In the genomic region with DNA sequence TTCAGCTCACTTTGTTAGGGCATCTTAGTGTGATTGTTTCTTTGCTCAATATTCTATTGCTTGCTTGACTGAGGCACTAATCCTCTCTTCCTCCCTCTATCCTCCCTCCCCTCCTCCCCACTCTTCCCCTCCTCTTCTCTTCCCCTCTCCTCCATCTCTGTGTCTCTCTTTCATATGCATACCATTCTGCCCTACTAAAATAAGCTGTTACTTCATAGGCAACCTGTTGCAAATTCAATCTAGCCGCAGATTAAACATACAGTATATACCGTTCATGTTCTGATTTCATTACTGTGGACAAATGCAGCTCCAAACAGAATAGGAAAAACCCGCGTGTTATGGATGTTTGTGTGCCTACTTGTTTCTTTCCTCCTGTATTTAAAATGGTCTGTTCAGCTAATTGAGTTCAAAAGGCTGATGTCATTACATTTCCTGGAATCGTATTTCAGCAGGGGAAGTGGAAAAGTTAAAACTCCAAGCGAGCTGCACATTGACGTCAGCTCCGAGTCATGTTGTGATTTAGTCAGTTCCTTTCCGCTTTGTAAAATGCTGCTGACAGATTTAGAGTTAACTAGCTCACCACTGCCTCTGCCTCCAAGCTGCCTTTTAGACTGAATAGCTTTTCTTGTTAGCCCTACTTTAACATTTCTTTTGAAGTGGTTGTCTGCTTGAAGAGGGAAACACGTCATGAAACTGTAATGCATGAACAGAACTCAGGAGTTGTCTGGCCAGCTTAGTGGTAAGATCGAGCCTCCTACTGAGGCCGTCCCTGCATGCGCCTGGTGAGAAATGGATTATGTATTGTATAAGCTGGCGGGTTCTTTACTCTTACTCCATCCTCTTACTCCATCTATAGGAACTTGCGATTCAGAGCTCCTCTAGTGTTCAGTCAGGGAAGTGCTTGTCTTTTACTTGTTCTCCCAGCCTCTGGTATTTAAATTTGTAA, we compare ENCODE assay signal across 8 cellular contexts.
DNase-seq lines count a peak whose midpoint lies in the region; ATAC-seq and TF ChIP-seq lines count a peak whose summit lies in the region.

No MANE protein-coding gene starts in this region.

- intact Hi-C loops in right cardiac atrium (cut with DNase I), result loop anchor here (5.0 kb wide), 2 partner anchors 68 to 73 kb away; partner anchors contain the start of gene CREM (in 3 of the 4)

- H3K4me1 ChIP-seq in right cardiac atrium (ENCODE audit: control insufficient read depth, insufficient read depth, low read length), result no peaks in the 10 kb centered on the region

- H3K27ac ChIP-seq in right cardiac atrium (ENCODE audit: low read length), result peak overlapping the region; percentile 100

- ATAC-seq in HG02610 (IDR thresholded peaks at IDR 0.05; ENCODE audit: unreplicated experiment) (peak; percentile 92), right cardiac atrium (peak; percentile 90 to 93)

- H3K4me3 ChIP-seq in GM12865 (ENCODE audit: low read depth, low read length) (peak overlapping the region; percentile 69), right cardiac atrium (ENCODE audit: low read length) (peak overlapping the region; percentile 96)

- 1% methylated on average over 15 of the region's 15 CpGs for WGBS in right cardiac atrium

- TF ChIP-seq CTCF in GM12865 (IDR thresholded peaks at IDR 0.05; ENCODE audit: insufficient read depth, low read depth, low read length, missing control alignments), result peak; percentile 83

- DNase-seq in GM12865 (ENCODE audit: low read depth), result peak; percentile 90
- peak; percentile 45 for DNase-seq in NCI-H1092 (lab: John Stamatoyannopoulos, UW)
- peak; percentile 81 for DNase-seq in T follicular helper cell (ENCODE audit: low read depth)
- DNase-seq in amniotic stem cell (lab: John Stamatoyannopoulos, UW), result peak; percentile 93
- peak; percentile 73 to 78 (median 77) for DNase-seq in right cardiac atrium
- DNase-seq in renal cortical epithelial cell (ENCODE audit: low read depth), result peak; percentile 95
- no peak for DNase-seq in cortex of kidney (lab: John Stamatoyannopoulos, UW)

- H3K9me3 ChIP-seq in right cardiac atrium (ENCODE audit: control insufficient read depth, low read length), result no peaks in the 10 kb centered on the region

- H3K27me3 ChIP-seq in right cardiac atrium (ENCODE audit: control insufficient read depth, insufficient read depth), result no peaks in the 10 kb centered on the region
